8 cellular contexts compared by ENCODE assay signal in the genomic region with DNA sequence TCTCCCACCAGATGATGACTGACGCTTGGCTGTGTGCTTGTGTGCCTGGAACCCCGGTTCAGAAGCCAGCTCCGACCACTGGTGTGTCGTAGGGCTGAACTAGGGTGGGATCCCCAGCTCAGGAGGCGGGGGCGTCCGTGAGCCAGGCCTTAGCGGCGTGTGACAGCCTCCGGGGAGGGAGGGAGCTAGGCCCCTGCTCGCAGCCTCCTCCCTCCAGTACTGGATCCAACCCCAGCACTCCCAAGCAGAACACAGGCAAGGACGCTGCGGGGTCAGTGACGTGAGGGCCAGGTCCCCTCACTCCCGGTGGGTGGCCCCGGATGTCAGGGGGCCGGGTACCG. TPM values are rescaled to one million over a fixed set of nuclear protein-coding genes. Genes with fewer than 3 reads are reported as not detected.
A peak's percentile ranks its signal among the peaks of the same experiment; 100 is the strongest.
DNase-seq lines count a peak whose midpoint lies in the region; ATAC-seq and TF ChIP-seq lines count a peak whose summit lies in the region.

No MANE protein-coding gene starts in this region.

- peak overlapping the region; percentile 88; the same call in 1 of the 2 replicates for H2AFZ ChIP-seq in GM23338

- H3K4me1 ChIP-seq in GM23338 (ENCODE audit: insufficient read depth) (peaks cover 6% of the 10 kb centered on the region), SJSA1 (replicated peaks) (peaks cover 18% of the 10 kb centered on the region)
- peaks cover 9 to 11% of the 10 kb centered on the region in 2 donors for H3K4me1 ChIP-seq in naive thymus-derived CD4-positive, alpha-beta T cell (ENCODE audit: control insufficient read depth in 2 of 2, insufficient read depth in 2 of 2, low read length in 2 of 2)

- peaks cover 7% of the 10 kb centered on the region; the same call in 1 of the 3 replicates for H3K9me3 Mint-ChIP-seq in GM23338
- H3K9me3 Mint-ChIP-seq in naive thymus-derived CD4-positive, alpha-beta T cell: no peaks in the 10 kb centered on the region

- 0 out of 2 replicates have a peak, but pooled peaks cover 4% of the 10 kb centered on the region for H3F3A ChIP-seq in GM23338 (replicated peaks; ENCODE audit: low read depth)

- in situ Hi-C loops in G401 (cut with HindIII; ENCODE audit: low sequenced_read_pairs): no loop called here

- H3K79me2 ChIP-seq in GM23338 (replicated peaks; ENCODE audit: insufficient read depth): no peaks in the 10 kb centered on the region

- H3K27ac ChIP-seq in GM23338 (ENCODE audit: low read depth): 0 out of 2 replicates have a peak overlapping the region, but pooled peaks have one; percentile 66
- H3K27ac ChIP-seq in SJSA1: peak overlapping the region; percentile 42
- peak overlapping the region; percentile 79 for H3K27ac ChIP-seq in naive thymus-derived CD4-positive, alpha-beta T cell (ENCODE audit: low read depth, low read length)

- intact Hi-C loops in naive thymus-derived CD4-positive, alpha-beta T cell (cut with micrococcal nuclease): loop anchor here (1.0 to 2.0 kb wide), 4 partner anchors 16 to 141 kb away; a partner anchor contains a TSS

- H3K4me3 ChIP-seq in GM23338 (peak overlapping the region; percentile 89), SJSA1 (peak overlapping the region; percentile 86), epithelial cell of esophagus (ENCODE audit: low read length) (peak overlapping the region; percentile 87)
- peak overlapping the region; percentile 97 for H3K4me3 ChIP-seq in naive thymus-derived CD4-positive, alpha-beta T cell (ENCODE audit: low read length)

- H3K9me2 ChIP-seq in GM23338 (ENCODE audit: insufficient read depth): no peaks in the 10 kb centered on the region

- peak; percentile 46 for ATAC-seq in GM23338
- ATAC-seq in naive thymus-derived CD4-positive, alpha-beta T cell: peak; percentile 0

- POLR2A ChIA-PET in naive thymus-derived CD4-positive, alpha-beta T cell (lab: Charles Lee): interaction anchor here (0.5 to 3.9 kb wide), 19 partner anchors 18 to 761 kb away, joined by 3 to 30 read pairs (median 5); a partner anchor contains a TSS

- H3K9me3 ChIP-seq in SJSA1 (replicated peaks): no peaks in the 10 kb centered on the region
- H3K9me3 ChIP-seq in naive thymus-derived CD4-positive, alpha-beta T cell (ENCODE audit: control insufficient read depth in 2 of 3, low read length in 3 of 3): no peaks in the 10 kb centered on the region

- peaks cover 6% of the 10 kb centered on the region; the same call in 2 of the 3 replicates for H3K4me1 Mint-ChIP-seq in GM23338
- H3K4me1 Mint-ChIP-seq in naive thymus-derived CD4-positive, alpha-beta T cell: peaks cover 5 to 28% (median 22%) of the 10 kb centered on the region in 7 donors

- H3K27me3 Mint-ChIP-seq in GM23338 (ENCODE audit: insufficient read depth, low read depth, poor library complexity): peaks cover 7% of the 10 kb centered on the region
- no peaks in the 10 kb centered on the region for H3K27me3 Mint-ChIP-seq in naive thymus-derived CD4-positive, alpha-beta T cell

- H3K27me3 ChIP-seq in GM23338 (ENCODE audit: insufficient read depth) (no peaks in the 10 kb centered on the region), SJSA1 (replicated peaks) (no peaks in the 10 kb centered on the region)
- no peaks in the 10 kb centered on the region for H3K27me3 ChIP-seq in naive thymus-derived CD4-positive, alpha-beta T cell (ENCODE audit: control insufficient read depth in 2 of 2, insufficient read depth in 2 of 2, low read length in 2 of 2)

- peak overlapping the region; percentile 92 for H3K4me2 ChIP-seq in GM23338

- no peaks in the 10 kb centered on the region for H3K36me3 Mint-ChIP-seq in GM23338 (ENCODE audit: low read depth)
- peaks cover 0 to 7% (median 0%) of the 10 kb centered on the region in 5 donors for H3K36me3 Mint-ChIP-seq in naive thymus-derived CD4-positive, alpha-beta T cell

- H3K27ac Mint-ChIP-seq in GM23338: no peak overlapping the region; the same call in 1 of the 2 replicates
- H3K27ac Mint-ChIP-seq in naive thymus-derived CD4-positive, alpha-beta T cell: peak overlapping the region in 7 of 9 donors; percentile 76 to 93 (median 84)

- no peaks in the 10 kb centered on the region for H4K20me1 ChIP-seq in GM23338 (replicated peaks; ENCODE audit: insufficient read depth)

- TF ChIP-seq CTCF in GM23338 (conservative IDR thresholded peaks at IDR 0.05; ENCODE audit: low read depth in 2 of 2): no peak
- TF ChIP-seq CTCF in epithelial cell of esophagus (IDR thresholded peaks at IDR 0.05; ENCODE audit: insufficient read depth, low read depth, low read length, missing control alignments): no peak

- CTCF ChIA-PET in naive thymus-derived CD4-positive, alpha-beta T cell (lab: Charles Lee): no interaction called here

- DNase-seq in EH (ENCODE audit: low read depth) (peak; percentile 34), GM23338 (ENCODE audit: low spot score) (peak; percentile 60), SJSA1 (ENCODE audit: low read depth in 1 of 2, low spot score in 2 of 2) (peak in 1 of 2 experiments; percentile 70), epithelial cell of esophagus (ENCODE audit: low read depth) (no peak), G401 (ENCODE audit: low spot score) (no peak), DMS114 treated with DMSO at 0.1 percent for 48 hours (lab: John Stamatoyannopoulos, UW; ENCODE audit: unreplicated experiment) (no peak), GF-D8 (lab: John Stamatoyannopoulos, UW) (no peak)
- DNase-seq in naive thymus-derived CD4-positive, alpha-beta T cell: peak in 1 of 9 donors; percentile 8

- H3K4me3 Mint-ChIP-seq in GM23338: peak overlapping the region; percentile 90
- H3K4me3 Mint-ChIP-seq in naive thymus-derived CD4-positive, alpha-beta T cell: peak overlapping the region; percentile 76 to 96 (median 93)

- no peaks in the 10 kb centered on the region for H3K36me3 ChIP-seq in GM23338 (ENCODE audit: insufficient read depth)
- H3K36me3 ChIP-seq in SJSA1: peaks cover 33% of the 10 kb centered on the region
- H3K36me3 ChIP-seq in naive thymus-derived CD4-positive, alpha-beta T cell (ENCODE audit: control insufficient read depth in 2 of 3, insufficient read depth in 3 of 3, low read length in 3 of 3): peaks cover 0 to 10% (median 3%) of the 10 kb centered on the region in 3 experiments

TF ChIP-seq in GM23338, 12 proteins besides CTCF, POLR2A, EP300 and RAD21 (continues in another document):
- TF ChIP-seq ZNF331 (CRISPR knock-in tag; IDR thresholded peaks at IDR 0.05; ENCODE audit: low read depth) (no peak), EZH2phosphoT487 (IDR thresholded peaks at IDR 0.05; ENCODE audit: unreplicated experiment) (no peak)
- TF ChIP-seq, protein P1, sequence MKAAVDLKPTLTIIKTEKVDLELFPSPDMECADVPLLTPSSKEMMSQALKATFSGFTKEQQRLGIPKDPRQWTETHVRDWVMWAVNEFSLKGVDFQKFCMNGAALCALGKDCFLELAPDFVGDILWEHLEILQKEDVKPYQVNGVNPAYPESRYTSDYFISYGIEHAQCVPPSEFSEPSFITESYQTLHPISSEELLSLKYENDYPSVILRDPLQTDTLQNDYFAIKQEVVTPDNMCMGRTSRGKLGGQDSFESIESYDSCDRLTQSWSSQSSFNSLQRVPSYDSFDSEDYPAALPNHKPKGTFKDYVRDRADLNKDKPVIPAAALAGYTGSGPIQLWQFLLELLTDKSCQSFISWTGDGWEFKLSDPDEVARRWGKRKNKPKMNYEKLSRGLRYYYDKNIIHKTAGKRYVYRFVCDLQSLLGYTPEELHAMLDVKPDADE (IDR thresholded peaks at IDR 0.05): no peak

RNA-seq across cellular contexts. Expression of a gene that starts 0.4 kb away (rescaled TPM):
- total RNA-seq in GM23338 (2014; rRNA removed; shearing (Covaris generic)): 8.7 and 12.1 TPM in 2 replicates
- 9.9 TPM in 2 replicates for polyA plus RNA-seq in GM23338 (2016; fragmentation: Nextera tagmentation; extraction: Ambion mirVana)
- total RNA-seq in SJSA1 (2014; rRNA removed; shearing (Covaris generic)): 23.3 and 27.0 TPM in 2 replicates
- total RNA-seq in naive thymus-derived CD4-positive, alpha-beta T cell: 10 to 100 TPM; 22.5 to 34.3 (median 26.9) TPM
- 10 to 100 TPM; 40.7 to 42.8 TPM for polyA plus RNA-seq in naive thymus-derived CD4-positive, alpha-beta T cell
- total RNA-seq in G401 (2014; rRNA removed; shearing (Covaris generic)): 21.8 and 46.8 TPM in 2 replicates

RNA-seq across cellular contexts. Expression of a gene that starts 28.4 kb away (rescaled TPM):
- 0.35 and 0.47 TPM in 2 replicates for total RNA-seq in GM23338 (2014; rRNA removed; shearing (Covaris generic))
- 0.45 and 0.50 TPM in 2 replicates for polyA plus RNA-seq in GM23338 (2016; fragmentation: Nextera tagmentation; extraction: Ambion mirVana)
- total RNA-seq in SJSA1 (2014; rRNA removed; shearing (Covaris generic)): not detected in 2 replicates
- total RNA-seq in naive thymus-derived CD4-positive, alpha-beta T cell: not detected
- not detected for polyA plus RNA-seq in naive thymus-derived CD4-positive, alpha-beta T cell
- total RNA-seq in G401 (2014; rRNA removed; shearing (Covaris generic)): 10.6 and 11.2 TPM in 2 replicates

RNA-seq across cellular contexts. Expression of a gene that starts 31.6 kb away (rescaled TPM):
- total RNA-seq in GM23338 (2014; rRNA removed; shearing (Covaris generic)): 40.4 and 53.8 TPM in 2 replicates
- polyA plus RNA-seq in GM23338 (2016; fragmentation: Nextera tagmentation; extraction: Ambion mirVana): 33.7 and 37.9 TPM in 2 replicates
- total RNA-seq in SJSA1 (2014; rRNA removed; shearing (Covaris generic)): 12.2 and 33.3 TPM in 2 replicates
- 10 to 100 TPM; 17.4 to 45.7 (median 24.5) TPM for total RNA-seq in naive thymus-derived CD4-positive, alpha-beta T cell
- polyA plus RNA-seq in naive thymus-derived CD4-positive, alpha-beta T cell: 10 to 100 TPM; 10.9 to 14.4 TPM
- 22.8 and 33.0 TPM in 2 replicates for total RNA-seq in G401 (2014; rRNA removed; shearing (Covaris generic))

RNA-seq across cellular contexts. Expression of a gene that starts 31.9 kb away (rescaled TPM):
- total RNA-seq in GM23338 (2014; rRNA removed; shearing (Covaris generic)): 495 and 498 TPM in 2 replicates
- polyA plus RNA-seq in GM23338 (2016; fragmentation: Nextera tagmentation; extraction: Ambion mirVana): 351 and 352 TPM in 2 replicates
- total RNA-seq in SJSA1 (2014; rRNA removed; shearing (Covaris generic)): 540 and 624 TPM in 2 replicates
- total RNA-seq in naive thymus-derived CD4-positive, alpha-beta T cell: 100 to 1,000 TPM; 139 to 270 (median 160) TPM
- polyA plus RNA-seq in naive thymus-derived CD4-positive, alpha-beta T cell: 100 to 1,000 TPM; 458 to 542 TPM
- total RNA-seq in G401 (2014; rRNA removed; shearing (Covaris generic)): 647 and 807 TPM in 2 replicates

RNA-seq across cellular contexts. Expression of a gene that starts 45.0 kb away (rescaled TPM):
- total RNA-seq in GM23338 (2014; rRNA removed; shearing (Covaris generic)): 18.6 and 19.0 TPM in 2 replicates
- polyA plus RNA-seq in GM23338 (2016; fragmentation: Nextera tagmentation; extraction: Ambion mirVana): 26.5 and 28.7 TPM in 2 replicates
- 14.8 and 16.6 TPM in 2 replicates for total RNA-seq in SJSA1 (2014; rRNA removed; shearing (Covaris generic))
- 10 to 100 TPM; 21.7 to 59.6 (median 28.5) TPM for total RNA-seq in naive thymus-derived CD4-positive, alpha-beta T cell
- 10 to 100 TPM; 24.2 to 32.2 TPM for polyA plus RNA-seq in naive thymus-derived CD4-positive, alpha-beta T cell
- total RNA-seq in G401 (2014; rRNA removed; shearing (Covaris generic)): 33.8 and 35.3 TPM in 2 replicates

Comparison
In these comparisons a context has a peak if more than half of its experiments do, and no peak if none do; other contexts are left out.
1. DNase-seq: peak in EH (single experiment) and GM23338 (single experiment); none in epithelial cell of esophagus (single experiment), G401 (single experiment), DMS114 treated with DMSO at 0.1 percent for 48 hours (single experiment) and GF-D8 (single experiment).
2. Peak in every context shown above with its lines, with median percentiles within 50 percentile points of each other: H3K27ac ChIP-seq and H3K4me3 ChIP-seq.